In genomic region chr20:56952258-56952929, GRCh38 we compare ENCODE assay signal across 1 cellular context.
TF ChIP-seq lines count a peak whose summit lies in the region.

No MANE protein-coding gene starts in this region.

TF ChIP-seq in GM23338, 12 proteins besides CTCF, POLR2A, EP300 and RAD21 (continued from another document):
- TF ChIP-seq REST (IDR thresholded peaks at IDR 0.05; ENCODE audit: unreplicated experiment) = no peak
- no peak for TF ChIP-seq ZNF462 (CRISPR knock-in tag; IDR thresholded peaks at IDR 0.05)
